In the genomic region with DNA sequence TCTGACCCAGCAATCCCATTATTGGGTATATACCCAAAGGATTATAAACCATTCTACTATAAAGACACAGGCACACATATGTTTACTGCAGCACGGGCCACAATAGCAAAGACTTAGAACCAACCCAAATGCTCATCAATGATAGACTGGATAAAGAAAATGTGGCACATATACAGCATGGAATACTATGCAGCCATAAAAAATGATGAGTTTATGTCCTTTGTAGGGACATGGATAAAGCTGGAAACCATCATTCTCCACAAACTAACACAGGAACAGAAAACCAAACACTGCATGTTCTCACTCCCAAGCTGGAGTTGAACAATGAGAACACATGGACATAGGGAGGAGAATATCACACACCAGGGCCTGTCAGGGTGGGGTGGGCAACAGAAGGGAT, we compare ENCODE assay signal across 3 cellular contexts. TPM values are rescaled to one million over a fixed set of nuclear protein-coding genes. Genes with fewer than 3 reads are reported as not detected.
"Had no signal": no experiment of that assay in that cellular context is flagged by ENCODE, and none has a peak within 500 bp of the region (broad histone marks: within the 10 kb centered on the region; RNA-seq: fewer than 3 reads in every experiment).

No MANE protein-coding gene starts in this region.

RNA-seq across cellular contexts. Expression of gene PLAC8L1, which starts 16.1 kb away (rescaled TPM):
- total RNA-seq: GM23338, H1, H4 had no signal
